ENCODE assay signal across 8 cellular contexts in genomic region chr9:6646028-6646636, GRCh38. TPM values are rescaled to one million over a fixed set of nuclear protein-coding genes. Genes with fewer than 3 reads are reported as not detected.
DNase-seq lines count a peak whose midpoint lies in the region; ATAC-seq and TF ChIP-seq lines count a peak whose summit lies in the region.

No MANE protein-coding gene starts in this region.

- DNase-seq in NCI-H748 (lab: John Stamatoyannopoulos, UW; ENCODE audit: unreplicated experiment) = peak; percentile 20
- no peak for DNase-seq in NCI-H748 treated with DMSO at 0.1 percent for 48 hours (lab: John Stamatoyannopoulos, UW)
- peak; percentile 63 for DNase-seq in endodermal cell
- DNase-seq in progenitor cell of endocrine pancreas (ENCODE audit: low spot score, unreplicated experiment) = no peak
- DNase-seq in iPS-NIHi11 (ENCODE audit: low spot score) = no peak

- H3K36me3 Mint-ChIP-seq in endodermal cell (ENCODE audit: low read depth) (peaks cover 5% of the 10 kb centered on the region), progenitor cell of endocrine pancreas (ENCODE audit: insufficient read depth) (no peaks in the 10 kb centered on the region)

- H3K27ac ChIP-seq in endodermal cell (ENCODE audit: low read depth, low read length) = no peak overlapping the region

- WGBS in endodermal cell (ENCODE audit: insufficient coverage in 1 of 2, insufficient read length in 1 of 2), 2 experiments = 23 to 46% methylated on average over 5 to 18 of the region's 18 CpGs

- no peaks in the 10 kb centered on the region for H3K36me3 ChIP-seq in endodermal cell (ENCODE audit: control insufficient read depth, insufficient read depth, low read length)

- H3K4me3 ChIP-seq in endodermal cell (ENCODE audit: low read length) = peak overlapping the region; percentile 91

- no peak for ATAC-seq in HG02884 (IDR thresholded peaks at IDR 0.05; ENCODE audit: unreplicated experiment)
- ATAC-seq in GM18909 (IDR thresholded peaks at IDR 0.05; ENCODE audit: poor library complexity, unreplicated experiment) = no peak

- H3K27ac Mint-ChIP-seq in endodermal cell = peak overlapping the region; percentile 82
- H3K27ac Mint-ChIP-seq in progenitor cell of endocrine pancreas = no peak overlapping the region

- H3K4me1 ChIP-seq in endodermal cell (ENCODE audit: control insufficient read depth, insufficient read depth, low read length) = no peaks in the 10 kb centered on the region

- H3K9me3 Mint-ChIP-seq in endodermal cell (no peaks in the 10 kb centered on the region), progenitor cell of endocrine pancreas (ENCODE audit: low read depth) (no peaks in the 10 kb centered on the region)

- H3K4me1 Mint-ChIP-seq in endodermal cell (peaks cover 20% of the 10 kb centered on the region), progenitor cell of endocrine pancreas (ENCODE audit: low read depth) (peaks cover 7% of the 10 kb centered on the region)

- peaks cover 20% of the 10 kb centered on the region for H3K27me3 ChIP-seq in endodermal cell (ENCODE audit: control insufficient read depth, insufficient read depth, low read length, poor library complexity, severe bottlenecking)

- no peak overlapping the region for H3K9ac ChIP-seq in endodermal cell (ENCODE audit: extremely low read depth, low read length, poor library complexity, severe bottlenecking)

- peak overlapping the region; percentile 71 for H3K4me3 Mint-ChIP-seq in endodermal cell
- H3K4me3 Mint-ChIP-seq in progenitor cell of endocrine pancreas (ENCODE audit: low read depth) = peak overlapping the region; percentile 82

- H3K9me3 ChIP-seq in endodermal cell (ENCODE audit: control insufficient read depth, low read length) = no peaks in the 10 kb centered on the region

- peaks cover 14% of the 10 kb centered on the region for H3K27me3 Mint-ChIP-seq in endodermal cell (ENCODE audit: insufficient read depth)
- peaks cover 42% of the 10 kb centered on the region for H3K27me3 Mint-ChIP-seq in progenitor cell of endocrine pancreas

- TF ChIP-seq CTCF in endodermal cell (conservative IDR thresholded peaks at IDR 0.05) (no peak), progenitor cell of endocrine pancreas (IDR thresholded peaks at IDR 0.05; ENCODE audit: unreplicated experiment) (no peak)

TF ChIP-seq in PFSK-1, 5 proteins besides CTCF, POLR2A, EP300 and RAD21:
- no peak for TF ChIP-seq POLR2AphosphoS5 (IDR thresholded peaks at IDR 0.05; ENCODE audit: low read depth, low read length)
- no peak for TF ChIP-seq FOXP2 (optimal IDR thresholded peaks at IDR 0.05; ENCODE audit: borderline replicate concordance, extremely low read depth, extremely low read length, insufficient read depth)
- 0 out of 2 replicates have a peak, but pooled peaks have one; percentile 0 for TF ChIP-seq SIN3A (IDR thresholded peaks at IDR 0.05; ENCODE audit: borderline replicate concordance, insufficient read depth, low read length)

RNA-seq across cellular contexts. Expression of gene GLDC, which starts 0.6 kb away (rescaled TPM):
- 4.2 TPM for polyA plus RNA-seq in PFSK-1 (2012; ENCODE audit: insufficient read length, low read depth)
- total RNA-seq in endodermal cell (10 to 100 TPM in 1 of 2 donors, 1 to 10 TPM in 1; 8.9 to 38.8 TPM), progenitor cell of endocrine pancreas (11.1 and 11.3 TPM in 2 replicates)
- polyA plus RNA-seq in endodermal cell (2013, experiment 1 of 2) = 43.8 TPM
- 35.4 TPM for polyA plus RNA-seq in endodermal cell (2013, experiment 2 of 2)

Comparison
In these comparisons a context has a peak if more than half of its experiments do, and no peak if none do; other contexts are left out.
1. DNase-seq: peak in NCI-H748 (single experiment) and endodermal cell (single experiment); none in NCI-H748 treated with DMSO at 0.1 percent for 48 hours (single experiment), progenitor cell of endocrine pancreas (single experiment) and iPS-NIHi11 (single experiment).